ENCODE assay signal across 1 cellular context in genomic region chr3:194685723-194686413, GRCh38.
TF ChIP-seq lines count a peak whose summit lies in the region.

A gene with protein sequence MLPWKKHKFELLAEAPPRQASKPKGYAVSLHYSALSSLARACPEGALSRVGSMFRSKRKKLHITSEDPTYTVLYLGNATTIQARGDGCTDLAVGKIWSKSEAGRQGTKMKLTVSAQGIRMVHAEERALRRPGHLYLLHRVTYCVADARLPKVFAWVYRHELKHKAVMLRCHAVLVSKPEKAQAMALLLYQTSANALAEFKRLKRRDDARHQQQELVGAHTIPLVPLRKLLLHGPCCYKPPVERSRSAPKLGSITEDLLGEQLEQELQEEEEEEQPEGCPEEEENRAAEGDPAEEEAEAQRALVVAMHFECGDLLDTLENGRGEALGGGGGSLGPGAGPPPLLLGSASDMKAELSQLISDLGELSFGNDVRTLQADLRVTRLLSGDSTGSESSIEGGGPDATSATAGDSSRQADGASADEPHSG (plus strand): TSS chr3:194685883. CDS start chr3:194686827, 944 bp downstream.

TF ChIP-seq in GM12878, 131 proteins besides CTCF, POLR2A, EP300 and RAD21 (continued from another document and continues in another):
- TF ChIP-seq, protein P1, sequence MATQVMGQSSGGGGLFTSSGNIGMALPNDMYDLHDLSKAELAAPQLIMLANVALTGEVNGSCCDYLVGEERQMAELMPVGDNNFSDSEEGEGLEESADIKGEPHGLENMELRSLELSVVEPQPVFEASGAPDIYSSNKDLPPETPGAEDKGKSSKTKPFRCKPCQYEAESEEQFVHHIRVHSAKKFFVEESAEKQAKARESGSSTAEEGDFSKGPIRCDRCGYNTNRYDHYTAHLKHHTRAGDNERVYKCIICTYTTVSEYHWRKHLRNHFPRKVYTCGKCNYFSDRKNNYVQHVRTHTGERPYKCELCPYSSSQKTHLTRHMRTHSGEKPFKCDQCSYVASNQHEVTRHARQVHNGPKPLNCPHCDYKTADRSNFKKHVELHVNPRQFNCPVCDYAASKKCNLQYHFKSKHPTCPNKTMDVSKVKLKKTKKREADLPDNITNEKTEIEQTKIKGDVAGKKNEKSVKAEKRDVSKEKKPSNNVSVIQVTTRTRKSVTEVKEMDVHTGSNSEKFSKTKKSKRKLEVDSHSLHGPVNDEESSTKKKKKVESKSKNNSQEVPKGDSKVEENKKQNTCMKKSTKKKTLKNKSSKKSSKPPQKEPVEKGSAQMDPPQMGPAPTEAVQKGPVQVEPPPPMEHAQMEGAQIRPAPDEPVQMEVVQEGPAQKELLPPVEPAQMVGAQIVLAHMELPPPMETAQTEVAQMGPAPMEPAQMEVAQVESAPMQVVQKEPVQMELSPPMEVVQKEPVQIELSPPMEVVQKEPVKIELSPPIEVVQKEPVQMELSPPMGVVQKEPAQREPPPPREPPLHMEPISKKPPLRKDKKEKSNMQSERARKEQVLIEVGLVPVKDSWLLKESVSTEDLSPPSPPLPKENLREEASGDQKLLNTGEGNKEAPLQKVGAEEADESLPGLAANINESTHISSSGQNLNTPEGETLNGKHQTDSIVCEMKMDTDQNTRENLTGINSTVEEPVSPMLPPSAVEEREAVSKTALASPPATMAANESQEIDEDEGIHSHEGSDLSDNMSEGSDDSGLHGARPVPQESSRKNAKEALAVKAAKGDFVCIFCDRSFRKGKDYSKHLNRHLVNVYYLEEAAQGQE (IDR thresholded peaks at IDR 0.05; ENCODE audit: low read depth, low read length), result no peak
- TF ChIP-seq MYB (IDR thresholded peaks at IDR 0.05; ENCODE audit: borderline replicate concordance, low read depth, low read length), result no peak
- no peak for TF ChIP-seq PKNOX1 (IDR thresholded peaks at IDR 0.05)
- TF ChIP-seq YBX1 (IDR thresholded peaks at IDR 0.05), result no peak
- no peak for TF ChIP-seq HDGF (IDR thresholded peaks at IDR 0.05)
- TF ChIP-seq YY1 (IDR thresholded peaks at IDR 0.05; ENCODE audit: low read depth, low read length), result peak; percentile 62
- TF ChIP-seq SP1 (IDR thresholded peaks at IDR 0.05; ENCODE audit: low read depth, low read length), result peak; percentile 39
- peak; percentile 95 for TF ChIP-seq PML (IDR thresholded peaks at IDR 0.05; ENCODE audit: low read length)
- no peak for TF ChIP-seq NFYA (IDR thresholded peaks at IDR 0.05; ENCODE audit: borderline replicate concordance, low read depth, low read length)
- TF ChIP-seq TCF12 (IDR thresholded peaks at IDR 0.05; ENCODE audit: low read depth, low read length), result peak; percentile 61; the same call in 1 of the 2 replicates
- TF ChIP-seq RELA (IDR thresholded peaks at IDR 0.05; ENCODE audit: borderline replicate concordance, partially characterized antibody), result no peak
- peak; percentile 44; the same call in 1 of the 2 replicates for TF ChIP-seq JUND (IDR thresholded peaks at IDR 0.05; ENCODE audit: low read depth, low read length)
- TF ChIP-seq BRCA1 (IDR thresholded peaks at IDR 0.05; ENCODE audit: low read depth, low read length), result no peak
- no peak for TF ChIP-seq SUPT20H (IDR thresholded peaks at IDR 0.05; ENCODE audit: borderline replicate concordance, control insufficient read depth, low read depth, low read length)
- no peak for TF ChIP-seq MEF2B (IDR thresholded peaks at IDR 0.05; ENCODE audit: partially characterized antibody, poor library complexity, severe bottlenecking)
- TF ChIP-seq, protein P2, sequence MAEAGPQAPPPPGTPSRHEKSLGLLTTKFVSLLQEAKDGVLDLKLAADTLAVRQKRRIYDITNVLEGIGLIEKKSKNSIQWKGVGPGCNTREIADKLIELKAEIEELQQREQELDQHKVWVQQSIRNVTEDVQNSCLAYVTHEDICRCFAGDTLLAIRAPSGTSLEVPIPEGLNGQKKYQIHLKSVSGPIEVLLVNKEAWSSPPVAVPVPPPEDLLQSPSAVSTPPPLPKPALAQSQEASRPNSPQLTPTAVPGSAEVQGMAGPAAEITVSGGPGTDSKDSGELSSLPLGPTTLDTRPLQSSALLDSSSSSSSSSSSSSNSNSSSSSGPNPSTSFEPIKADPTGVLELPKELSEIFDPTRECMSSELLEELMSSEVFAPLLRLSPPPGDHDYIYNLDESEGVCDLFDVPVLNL (IDR thresholded peaks at IDR 0.05; ENCODE audit: low read depth, low read length), result no peak
- no peak for TF ChIP-seq CUX1 (IDR thresholded peaks at IDR 0.05; ENCODE audit: insufficient replicate concordance, low read depth, low read length)
- TF ChIP-seq WRNIP1 (IDR thresholded peaks at IDR 0.05; ENCODE audit: borderline replicate concordance, low read depth, low read length), result no peak
- peak; percentile 86 for TF ChIP-seq ATF7 (IDR thresholded peaks at IDR 0.05; ENCODE audit: low read depth)
- TF ChIP-seq MEF2A (IDR thresholded peaks at IDR 0.05; ENCODE audit: insufficient read depth, low read depth, low read length), result 0 out of 2 replicates have a peak, but pooled peaks have one; percentile 17
- TF ChIP-seq BHLHE40 (IDR thresholded peaks at IDR 0.05; ENCODE audit: borderline replicate concordance in 1 of 2, low read depth in 2 of 2, low read length in 1 of 2), result peak; percentile 44 to 66; a peak in 2 of 4 replicates
- TF ChIP-seq, protein P3, sequence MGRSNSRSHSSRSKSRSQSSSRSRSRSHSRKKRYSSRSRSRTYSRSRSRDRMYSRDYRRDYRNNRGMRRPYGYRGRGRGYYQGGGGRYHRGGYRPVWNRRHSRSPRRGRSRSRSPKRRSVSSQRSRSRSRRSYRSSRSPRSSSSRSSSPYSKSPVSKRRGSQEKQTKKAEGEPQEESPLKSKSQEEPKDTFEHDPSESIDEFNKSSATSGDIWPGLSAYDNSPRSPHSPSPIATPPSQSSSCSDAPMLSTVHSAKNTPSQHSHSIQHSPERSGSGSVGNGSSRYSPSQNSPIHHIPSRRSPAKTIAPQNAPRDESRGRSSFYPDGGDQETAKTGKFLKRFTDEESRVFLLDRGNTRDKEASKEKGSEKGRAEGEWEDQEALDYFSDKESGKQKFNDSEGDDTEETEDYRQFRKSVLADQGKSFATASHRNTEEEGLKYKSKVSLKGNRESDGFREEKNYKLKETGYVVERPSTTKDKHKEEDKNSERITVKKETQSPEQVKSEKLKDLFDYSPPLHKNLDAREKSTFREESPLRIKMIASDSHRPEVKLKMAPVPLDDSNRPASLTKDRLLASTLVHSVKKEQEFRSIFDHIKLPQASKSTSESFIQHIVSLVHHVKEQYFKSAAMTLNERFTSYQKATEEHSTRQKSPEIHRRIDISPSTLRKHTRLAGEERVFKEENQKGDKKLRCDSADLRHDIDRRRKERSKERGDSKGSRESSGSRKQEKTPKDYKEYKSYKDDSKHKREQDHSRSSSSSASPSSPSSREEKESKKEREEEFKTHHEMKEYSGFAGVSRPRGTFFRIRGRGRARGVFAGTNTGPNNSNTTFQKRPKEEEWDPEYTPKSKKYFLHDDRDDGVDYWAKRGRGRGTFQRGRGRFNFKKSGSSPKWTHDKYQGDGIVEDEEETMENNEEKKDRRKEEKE (IDR thresholded peaks at IDR 0.05), result peak; percentile 74; the same call in 1 of the 2 replicates
- no peak for TF ChIP-seq STAT3 (IDR thresholded peaks at IDR 0.05; ENCODE audit: low read depth, low read length)
- no peak for TF ChIP-seq CBX3 (IDR thresholded peaks at IDR 0.05; ENCODE audit: borderline replicate concordance, low read depth)
- TF ChIP-seq, protein P4, sequence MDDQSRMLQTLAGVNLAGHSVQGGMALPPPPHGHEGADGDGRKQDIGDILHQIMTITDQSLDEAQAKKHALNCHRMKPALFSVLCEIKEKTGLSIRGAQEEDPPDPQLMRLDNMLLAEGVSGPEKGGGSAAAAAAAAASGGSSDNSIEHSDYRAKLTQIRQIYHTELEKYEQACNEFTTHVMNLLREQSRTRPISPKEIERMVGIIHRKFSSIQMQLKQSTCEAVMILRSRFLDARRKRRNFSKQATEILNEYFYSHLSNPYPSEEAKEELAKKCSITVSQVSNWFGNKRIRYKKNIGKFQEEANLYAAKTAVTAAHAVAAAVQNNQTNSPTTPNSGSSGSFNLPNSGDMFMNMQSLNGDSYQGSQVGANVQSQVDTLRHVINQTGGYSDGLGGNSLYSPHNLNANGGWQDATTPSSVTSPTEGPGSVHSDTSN (IDR thresholded peaks at IDR 0.05; ENCODE audit: insufficient replicate concordance, low read depth, low read length), result peak; percentile 43
- no peak for TF ChIP-seq NRF1 (conservative IDR thresholded peaks at IDR 0.05; ENCODE audit: low read depth, low read length)
- peak; percentile 89; the same call in 1 of the 2 replicates for TF ChIP-seq TCF3 (IDR thresholded peaks at IDR 0.05; ENCODE audit: borderline replicate concordance, insufficient read depth, low read depth, low read length)
- TF ChIP-seq SMAD1 (IDR thresholded peaks at IDR 0.05; ENCODE audit: low read depth, partially characterized antibody), result no peak
- TF ChIP-seq SIX5 (IDR thresholded peaks at IDR 0.05; ENCODE audit: low read depth, low read length, severe bottlenecking), result no peak
- 0 out of 2 replicates have a peak, but pooled peaks have one; percentile 30 for TF ChIP-seq SREBF1 (IDR thresholded peaks at IDR 0.05; ENCODE audit: low read length)
- TF ChIP-seq TBL1XR1 (IDR thresholded peaks at IDR 0.05; ENCODE audit: low read depth, low read length), result 0 out of 2 replicates have a peak, but pooled peaks have one; percentile 37
- peak; percentile 95 for TF ChIP-seq KLF5 (IDR thresholded peaks at IDR 0.05; ENCODE audit: partially characterized antibody)
- peak; percentile 99 for TF ChIP-seq POLR2AphosphoS5 (IDR thresholded peaks at IDR 0.05; ENCODE audit: low read length)
- TF ChIP-seq TAF1 (IDR thresholded peaks at IDR 0.05; ENCODE audit: borderline replicate concordance, low read depth, low read length), result peak; percentile 97
- no peak for TF ChIP-seq ZBED1 (IDR thresholded peaks at IDR 0.05; ENCODE audit: borderline replicate concordance)
- no peak for TF ChIP-seq RBBP5 (conservative IDR thresholded peaks at IDR 0.05)
- TF ChIP-seq BCL11A (IDR thresholded peaks at IDR 0.05; ENCODE audit: low read depth, low read length), result no peak
- TF ChIP-seq ZNF24 (IDR thresholded peaks at IDR 0.05), result no peak
- TF ChIP-seq FOXK2 (IDR thresholded peaks at IDR 0.05), result peak; percentile 90
- TF ChIP-seq, protein P5, sequence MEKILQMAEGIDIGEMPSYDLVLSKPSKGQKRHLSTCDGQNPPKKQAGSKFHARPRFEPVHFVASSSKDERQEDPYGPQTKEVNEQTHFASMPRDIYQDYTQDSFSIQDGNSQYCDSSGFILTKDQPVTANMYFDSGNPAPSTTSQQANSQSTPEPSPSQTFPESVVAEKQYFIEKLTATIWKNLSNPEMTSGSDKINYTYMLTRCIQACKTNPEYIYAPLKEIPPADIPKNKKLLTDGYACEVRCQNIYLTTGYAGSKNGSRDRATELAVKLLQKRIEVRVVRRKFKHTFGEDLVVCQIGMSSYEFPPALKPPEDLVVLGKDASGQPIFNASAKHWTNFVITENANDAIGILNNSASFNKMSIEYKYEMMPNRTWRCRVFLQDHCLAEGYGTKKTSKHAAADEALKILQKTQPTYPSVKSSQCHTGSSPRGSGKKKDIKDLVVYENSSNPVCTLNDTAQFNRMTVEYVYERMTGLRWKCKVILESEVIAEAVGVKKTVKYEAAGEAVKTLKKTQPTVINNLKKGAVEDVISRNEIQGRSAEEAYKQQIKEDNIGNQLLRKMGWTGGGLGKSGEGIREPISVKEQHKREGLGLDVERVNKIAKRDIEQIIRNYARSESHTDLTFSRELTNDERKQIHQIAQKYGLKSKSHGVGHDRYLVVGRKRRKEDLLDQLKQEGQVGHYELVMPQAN (conservative IDR thresholded peaks at IDR 0.05), result no peak
- no peak for TF ChIP-seq ELK1 (IDR thresholded peaks at IDR 0.05; ENCODE audit: low read depth, low read length)
- TF ChIP-seq TARDBP (IDR thresholded peaks at IDR 0.05; ENCODE audit: borderline replicate concordance), result no peak
